Comparison of ENCODE assay signal across 18 cellular contexts in genomic region chr10:104036518-104037260, GRCh38. TPM values are rescaled to one million over a fixed set of nuclear protein-coding genes. Genes with fewer than 3 reads are reported as not detected.
DNase-seq lines count a peak whose midpoint lies in the region; ATAC-seq and TF ChIP-seq lines count a peak whose summit lies in the region.
"Had no signal": no experiment of that assay in that cellular context is flagged by ENCODE, and none has a peak within 500 bp of the region (broad histone marks: within the 10 kb centered on the region; RNA-seq: fewer than 3 reads in every experiment).

No MANE protein-coding gene starts in this region.

- H3K9me3 ChIP-seq in RWPE2 (ENCODE audit: severe bottlenecking): no peaks in the 10 kb centered on the region
- H3K9me3 ChIP-seq: BLaER1 treated with 17β-estradiol and CSF1 and Interleukin-3, amounts not matched to agents 10 nM and 100 nM; HAP-1; Peyer's patch had no signal

- no peak for TF ChIP-seq CTCF in GM10266 (IDR thresholded peaks at IDR 0.05; ENCODE audit: control insufficient read depth, insufficient read depth, low read depth, missing control alignments)
- no peak for TF ChIP-seq CTCF in RWPE2 (IDR thresholded peaks at IDR 0.05; ENCODE audit: poor library complexity, severe bottlenecking)

- H3K36me3 ChIP-seq in RWPE2 (ENCODE audit: low read depth): peaks cover 93% of the 10 kb centered on the region
- H3K36me3 ChIP-seq: HAP-1 had no signal

- peak; percentile 7 for DNase-seq in AG20443 (ENCODE audit: low spot score)
- DNase-seq in GM10266 (ENCODE audit: extremely low spot score): peak; percentile 2
- peak; percentile 34 for DNase-seq in RWPE2 (ENCODE audit: low spot score)
- DNase-seq in left colon: no peak
- DNase-seq in HK-2 (ENCODE audit: unreplicated experiment): no peak
- DNase-seq in T-helper 2 cell: no peak
- no peak for DNase-seq in NCI-H774 (lab: John Stamatoyannopoulos, UW)
- DNase-seq: DMS 273 treated with DMSO at 0.1 percent for 48 hours, KBM-7, NCI-H1092, NCI-H1694, NCI-H2107, NCI-H82, Peyer's patch, SHP77 treated with DMSO at 0.1 percent for 48 hours had no signal

- H3K27me3 ChIP-seq in RWPE2 (ENCODE audit: insufficient read depth, poor library complexity, severe bottlenecking): no peaks in the 10 kb centered on the region
- H3K27me3 ChIP-seq: BLaER1 treated with 17β-estradiol and CSF1 and Interleukin-3, amounts not matched to agents 10 nM and 100 nM; Peyer's patch had no signal

- H3K4me1 ChIP-seq in RWPE2 (ENCODE audit: insufficient read depth, poor library complexity, severe bottlenecking): no peaks in the 10 kb centered on the region
- H3K4me1 ChIP-seq: BLaER1 treated with 17β-estradiol and CSF1 and Interleukin-3, amounts not matched to agents 10 nM and 100 nM; Peyer's patch had no signal

- ATAC-seq in RWPE2 (ENCODE audit: low read depth): no peak
- ATAC-seq in left colon: peak; percentile 2
- ATAC-seq in HG03460 (IDR thresholded peaks at IDR 0.05; ENCODE audit: unreplicated experiment): no peak

- intact Hi-C loops in left colon (cut with DNase I, micrococcal nuclease): no loop called here

- H3K27ac ChIP-seq in RWPE2 (ENCODE audit: poor library complexity, severe bottlenecking): no peak overlapping the region
- H3K27ac ChIP-seq: BLaER1 treated with 17β-estradiol and CSF1 and Interleukin-3, amounts not matched to agents 10 nM and 100 nM; Peyer's patch had no signal

- H3K4me3 ChIP-seq in RWPE2 (ENCODE audit: severe bottlenecking): no peak overlapping the region
- H3K4me3 ChIP-seq: BLaER1 treated with 17β-estradiol and CSF1 and Interleukin-3, amounts not matched to agents 10 nM and 100 nM; HAP-1; Peyer's patch had no signal

RNA-seq across cellular contexts. Expression of gene COL17A1, which starts 49.0 kb away (rescaled TPM):
- 100 to 1,000 TPM; 159 to 328 TPM for total RNA-seq in left colon

Comparison
In these comparisons a context has a peak if more than half of its experiments do, and no peak if none do; other contexts are left out.
1. DNase-seq: peak in AG20443 (single experiment), GM10266 (single experiment) and RWPE2 (single experiment); none in left colon (0 of 2), HK-2 (single experiment), T-helper 2 cell (0 of 5) and NCI-H774 (single experiment).